In the genomic region with DNA sequence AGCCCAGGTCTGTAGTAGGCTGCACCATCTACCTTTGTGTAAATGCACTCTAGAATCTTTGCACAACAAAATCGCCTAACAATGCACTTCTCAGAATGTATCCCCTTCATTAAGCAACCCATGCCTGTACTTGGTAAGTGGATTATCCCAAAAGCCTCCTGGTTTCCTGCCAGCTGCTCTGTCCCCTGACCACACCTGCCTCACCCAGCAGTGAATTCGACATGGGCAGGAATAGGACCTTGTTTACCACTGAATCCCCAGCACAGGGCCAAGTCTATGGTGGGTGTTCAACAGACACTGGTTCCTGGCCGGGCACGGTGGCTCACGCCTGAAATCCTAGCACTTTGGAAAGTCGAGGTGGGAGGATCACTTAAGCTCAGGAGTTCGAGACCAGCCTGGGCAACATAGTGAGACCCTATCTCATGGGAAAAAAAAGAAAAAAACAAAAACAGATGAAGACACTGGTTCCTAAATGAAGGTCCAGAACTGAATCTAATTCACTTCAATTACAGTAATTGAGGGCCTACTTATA, we compare ENCODE assay signal across 18 cellular contexts. TPM values are rescaled to one million over a fixed set of nuclear protein-coding genes. Genes with fewer than 3 reads are reported as not detected.
DNase-seq lines count a peak whose midpoint lies in the region; ATAC-seq and TF ChIP-seq lines count a peak whose summit lies in the region.
"Had no signal": no experiment of that assay in that cellular context is flagged by ENCODE, and none has a peak within 500 bp of the region (broad histone marks: within the 10 kb centered on the region; RNA-seq: fewer than 3 reads in every experiment).

No MANE protein-coding gene starts in this region.

- no peaks in the 10 kb centered on the region for H3K79me2 ChIP-seq in mammary epithelial cell (ENCODE audit: insufficient read depth, low read length)

- no peak overlapping the region for H2AFZ ChIP-seq in mammary epithelial cell (ENCODE audit: low read depth, low read length)

- dilution Hi-C loops in mammary epithelial cell (cut with HindIII; ENCODE audit: low sequenced_read_pairs) = loop anchor here (10.0 kb wide), 1 partner anchor 413 kb away; no protein-coding TSS in a partner anchor

- H3K4me3 ChIP-seq in breast epithelium (no peak overlapping the region), mammary epithelial cell (replicated peaks in 1 of 3; ENCODE audit: insufficient read depth in 1 of 3, low read depth in 2 of 3, low read length in 3 of 3) (no peak overlapping the region), HEK293 (ENCODE audit: low read depth, low read length) (no peak overlapping the region), right lobe of liver (no peak overlapping the region), stomach (no peak overlapping the region)
- H3K4me3 ChIP-seq: A549 had no signal

- TF ChIP-seq EP300 in stomach (IDR thresholded peaks at IDR 0.05) = no peak

- DNase-seq in breast epithelium (ENCODE audit: low spot score in 2 of 2) (no peak), mammary epithelial cell (no peak), right lobe of liver (no peak), stomach (no peak), KBM-7 (no peak)
- DNase-seq: COR-L47, DND-41, GDM1, IMR-90 had no signal

- peak overlapping the region; percentile 17 to 59 for H3K27ac ChIP-seq in breast epithelium
- no peak overlapping the region for H3K27ac ChIP-seq in mammary epithelial cell (ENCODE audit: insufficient read depth, low read depth, low read length)
- H3K27ac ChIP-seq in HEK293 (ENCODE audit: extremely low read depth, low read depth, low read length) = no peak overlapping the region
- peak overlapping the region; percentile 89 to 93 (median 90) for H3K27ac ChIP-seq in right lobe of liver
- H3K27ac ChIP-seq in stomach = peak overlapping the region in 4 of 5 donors; percentile 66 to 79 (median 77)
- H3K27ac ChIP-seq: A549 had no signal

- no peaks in the 10 kb centered on the region for H3K9me3 ChIP-seq in breast epithelium
- H3K9me3 ChIP-seq in mammary epithelial cell (replicated peaks; ENCODE audit: insufficient read depth, low read length) = no peaks in the 10 kb centered on the region
- no peaks in the 10 kb centered on the region for H3K9me3 ChIP-seq in HEK293 (ENCODE audit: control insufficient read depth, insufficient read depth, low read depth, low read length)
- no peaks in the 10 kb centered on the region for H3K9me3 ChIP-seq in right lobe of liver
- no peaks in the 10 kb centered on the region for H3K9me3 ChIP-seq in stomach
- H3K9me3 ChIP-seq: A549 had no signal

- in situ Hi-C loops in mammary epithelial cell (cut with MboI; ENCODE audit: low sequenced_read_pairs in 2 of 2) (no loop called here), KBM-7 (cut with MboI; ENCODE audit: low pct_unique_long_range_greater_than_20kb, low sequenced_read_pairs) (no loop called here)

- no peaks in the 10 kb centered on the region for H3K4me1 ChIP-seq in breast epithelium
- peaks cover 10% of the 10 kb centered on the region for H3K4me1 ChIP-seq in mammary epithelial cell (ENCODE audit: insufficient read depth, low read length)
- H3K4me1 ChIP-seq in HEK293 (ENCODE audit: control insufficient read depth, insufficient read depth, low read length) = 0 out of 2 replicates have a peak, but pooled peaks cover 2% of the 10 kb centered on the region
- peaks cover 0 to 39% (median 20%) of the 10 kb centered on the region in 4 donors for H3K4me1 ChIP-seq in right lobe of liver
- H3K4me1 ChIP-seq in stomach = peaks cover 14 to 56% (median 29%) of the 10 kb centered on the region in 4 donors
- H3K4me1 ChIP-seq: A549 had no signal

- no TSS peak for BruUV-seq in mammary epithelial cell (replicated peaks; lab: Mats Ljungman, UMichigan)

- POLR2A ChIA-PET in HEK293 (lab: Yijun Ruan, JAX) = no interaction called here

- no peak overlapping the region for H3K4me2 ChIP-seq in mammary epithelial cell (ENCODE audit: insufficient read depth, low read depth, low read length)
- H3K4me2 ChIP-seq: A549 had no signal

- H3K27me3 ChIP-seq in breast epithelium (no peaks in the 10 kb centered on the region), mammary epithelial cell (ENCODE audit: insufficient read depth, low read length) (no peaks in the 10 kb centered on the region), right lobe of liver (no peaks in the 10 kb centered on the region), stomach (no peaks in the 10 kb centered on the region)

- TF ChIP-seq CTCF in breast epithelium (IDR thresholded peaks at IDR 0.05) (no peak), mammary epithelial cell (conservative IDR thresholded peaks at IDR 0.05 in 1 of 2, IDR thresholded peaks at IDR 0.05 in 1 of 2; ENCODE audit: extremely low read depth in 1 of 2, insufficient read depth in 1 of 2, low read depth in 1 of 2, low read length in 2 of 2) (no peak), HEK293 (tag by site-specific recombination; IDR thresholded peaks at IDR 0.05) (no peak), right lobe of liver (IDR thresholded peaks at IDR 0.05) (no peak), stomach (IDR thresholded peaks at IDR 0.05) (no peak)

- no peak overlapping the region for H3K9ac ChIP-seq in mammary epithelial cell (ENCODE audit: insufficient read depth, low read length)

- CTCF ChIA-PET in mammary epithelial cell (lab: Charles Lee; ENCODE audit: low non-redundant PET) (no interaction called here), HEK293 (lab: Yijun Ruan, JAX) (no interaction called here)

- TF ChIP-seq POLR2A in breast epithelium (IDR thresholded peaks at IDR 0.05) (no peak), right lobe of liver (IDR thresholded peaks at IDR 0.05) (no peak), stomach (IDR thresholded peaks at IDR 0.05) (no peak)

- WGBS in mammary epithelial cell (ENCODE audit: low coverage, missing lambda C conversion rate) = 65% methylated on average over 7 of the region's 7 CpGs
- 86% methylated on average over 3 of the region's 7 CpGs for WGBS in right lobe of liver (ENCODE audit: insufficient coverage, low coverage, low lambda C conversion rate, missing lambda C conversion rate)
- WGBS in stomach, 5 donors = 86 to 96% (median 93%) methylated on average over 7 of the region's 7 CpGs

- intact Hi-C loops in breast epithelium (cut with DNase I; ENCODE audit: low total_unique reads) = no loop called here
- intact Hi-C loops in mammary epithelial cell (cut with micrococcal nuclease) = no loop called here
- intact Hi-C loops in right lobe of liver (cut with DNase I) = no loop called here
- intact Hi-C loops in stomach (cut with DNase I; ENCODE audit: low total_unique reads) = no loop called here

- ATAC-seq in right lobe of liver (no peak), GM21723 (IDR thresholded peaks at IDR 0.05; ENCODE audit: unreplicated experiment) (no peak), HG03039 (IDR thresholded peaks at IDR 0.05; ENCODE audit: unreplicated experiment) (no peak)
- ATAC-seq: A549; CD8-positive, alpha-beta T cell; HCT116 had no signal

- H3K36me3 ChIP-seq in breast epithelium (peaks cover 11% of the 10 kb centered on the region), mammary epithelial cell (ENCODE audit: insufficient read depth, low read length) (no peaks in the 10 kb centered on the region), HEK293 (ENCODE audit: control insufficient read depth in 2 of 2, insufficient read depth in 1 of 2, low read length in 2 of 2) (peaks cover 32 to 54% of the 10 kb centered on the region in 2 experiments), right lobe of liver (peaks cover 0 to 11% (median 2%) of the 10 kb centered on the region in 4 donors), stomach (peaks cover 3 to 31% (median 22%) of the 10 kb centered on the region in 4 donors)

- no peaks in the 10 kb centered on the region for H4K20me1 ChIP-seq in mammary epithelial cell (ENCODE audit: insufficient read depth, low read length)

TF ChIP-seq in HEK293, 187 proteins besides CTCF, POLR2A, EP300 and RAD21 (continues in another document):
- no peak for TF ChIP-seq ZNF37A (tag by site-specific recombination; IDR thresholded peaks at IDR 0.05)
- TF ChIP-seq ZNF121 (tag by site-specific recombination; IDR thresholded peaks at IDR 0.05) = peak; percentile 86
- TF ChIP-seq OSR2 (tag by site-specific recombination; IDR thresholded peaks at IDR 0.05) = no peak
- no peak for TF ChIP-seq ZNF274 (IDR thresholded peaks at IDR 0.05; ENCODE audit: low read length)
- TF ChIP-seq ZNF274 (tag by site-specific recombination; IDR thresholded peaks at IDR 0.05; ENCODE audit: borderline replicate concordance) = no peak

RNA-seq across cellular contexts. Expression of gene SYCE3, which starts 5.1 kb away (rescaled TPM):
- total RNA-seq in breast epithelium = not detected
- total RNA-seq in mammary epithelial cell = not detected
- polyA plus RNA-seq in mammary epithelial cell = 1.1 TPM
- not detected for polyA minus RNA-seq in mammary epithelial cell
- 1 to 10 TPM in 2 of 6 experiments, not detected in 4; 3.3 to 4.7 TPM for total RNA-seq in right lobe of liver
- not detected for total RNA-seq in stomach
- 1 to 10 TPM in 1 of 3 donors, under 1 TPM in 1, not detected in 1; 0.80 to 1.9 TPM for polyA plus RNA-seq in stomach
- total RNA-seq: CD8-positive, alpha-beta T cell; H4; IMR-90 had no signal
- polyA plus RNA-seq: BJ, IMR-90 had no signal

RNA-seq across cellular contexts. Expression of gene CPT1B, which starts 10.4 kb away (rescaled TPM):
- total RNA-seq in breast epithelium = 10 to 100 TPM; 13.6 to 40.0 (median 39.4) TPM
- 10 to 100 TPM in 1 of 2 donors, 1 to 10 TPM in 1; 5.5 to 20.5 TPM for total RNA-seq in mammary epithelial cell
- polyA plus RNA-seq in mammary epithelial cell = 3.7 TPM
- not detected for polyA minus RNA-seq in mammary epithelial cell
- total RNA-seq in right lobe of liver = 10 to 100 TPM in 5 of 6 experiments, 1 to 10 TPM in 1; 3.8 to 30.7 (median 13.0) TPM
- total RNA-seq in stomach = 100 to 1,000 TPM in 2 of 5 donors, 10 to 100 TPM in 1, 1 to 10 TPM in 2; 6.6 to 164 (median 54.5) TPM
- 10 to 100 TPM in 2 of 3 donors, 1 to 10 TPM in 1; 9.8 to 31.8 (median 10.1) TPM for polyA plus RNA-seq in stomach

RNA-seq across cellular contexts. Expression of gene CHKB, which starts 14.9 kb away (rescaled TPM):
- total RNA-seq in breast epithelium (10 to 100 TPM; 53.9 to 77.6 (median 71.4) TPM), mammary epithelial cell (10 to 100 TPM; 23.7 to 54.4 TPM), right lobe of liver (10 to 100 TPM; 10.9 to 43.4 (median 26.7) TPM), stomach (100 to 1,000 TPM in 2 of 5 donors, 10 to 100 TPM in 3; 31.9 to 283 (median 81.2) TPM)
- polyA plus RNA-seq in mammary epithelial cell (28.0 TPM), stomach (100 to 1,000 TPM; 107 to 152 (median 129) TPM)
- 3.9 TPM for polyA minus RNA-seq in mammary epithelial cell

RNA-seq across cellular contexts. Expression of gene KLHDC7B, which starts 22.1 kb away (rescaled TPM):
- total RNA-seq in breast epithelium (under 1 TPM; 0.16 to 0.33 (median 0.29) TPM), mammary epithelial cell (1 to 10 TPM in 1 of 2 donors, under 1 TPM in 1; under 0.01 to 1.9 TPM), right lobe of liver (1 to 10 TPM in 2 of 6 experiments, under 1 TPM in 2, not detected in 2; 0.07 to 1.4 (median 0.62) TPM), stomach (not detected)
- polyA plus RNA-seq in mammary epithelial cell (0.01 TPM), stomach (under 1 TPM in 2 of 3 donors, not detected in 1; 0.25 to 0.46 TPM)
- not detected for polyA minus RNA-seq in mammary epithelial cell
- total RNA-seq: IMR-90 had no signal

RNA-seq across cellular contexts. Expression of gene MAPK8IP2, which starts 32.8 kb away (rescaled TPM):
- total RNA-seq in breast epithelium (1 to 10 TPM; 1.9 to 2.2 (median 2.0) TPM), mammary epithelial cell (1 to 10 TPM; 2.1 to 2.5 TPM), right lobe of liver (1 to 10 TPM in 1 of 6 experiments, under 1 TPM in 5; 0.15 to 1.7 (median 0.45) TPM), stomach (1 to 10 TPM in 2 of 5 donors, under 1 TPM in 3; 0.43 to 5.8 (median 0.89) TPM)
- polyA plus RNA-seq in mammary epithelial cell (0.41 TPM), stomach (1 to 10 TPM in 1 of 3 donors, under 1 TPM in 2; 0.61 to 1.6 (median 0.81) TPM)
- 0.47 TPM for polyA minus RNA-seq in mammary epithelial cell
- polyA plus RNA-seq: CD14-positive monocyte had no signal

Comparison
In these comparisons a context has a peak if more than half of its experiments do, and no peak if none do; other contexts are left out.
1. H3K27ac ChIP-seq: peak in breast epithelium (2 of 2), right lobe of liver (3 of 3) and stomach (4 of 5); none in mammary epithelial cell (single experiment) and HEK293 (single experiment).